1 cellular context compared by ENCODE assay signal in the genomic region with DNA sequence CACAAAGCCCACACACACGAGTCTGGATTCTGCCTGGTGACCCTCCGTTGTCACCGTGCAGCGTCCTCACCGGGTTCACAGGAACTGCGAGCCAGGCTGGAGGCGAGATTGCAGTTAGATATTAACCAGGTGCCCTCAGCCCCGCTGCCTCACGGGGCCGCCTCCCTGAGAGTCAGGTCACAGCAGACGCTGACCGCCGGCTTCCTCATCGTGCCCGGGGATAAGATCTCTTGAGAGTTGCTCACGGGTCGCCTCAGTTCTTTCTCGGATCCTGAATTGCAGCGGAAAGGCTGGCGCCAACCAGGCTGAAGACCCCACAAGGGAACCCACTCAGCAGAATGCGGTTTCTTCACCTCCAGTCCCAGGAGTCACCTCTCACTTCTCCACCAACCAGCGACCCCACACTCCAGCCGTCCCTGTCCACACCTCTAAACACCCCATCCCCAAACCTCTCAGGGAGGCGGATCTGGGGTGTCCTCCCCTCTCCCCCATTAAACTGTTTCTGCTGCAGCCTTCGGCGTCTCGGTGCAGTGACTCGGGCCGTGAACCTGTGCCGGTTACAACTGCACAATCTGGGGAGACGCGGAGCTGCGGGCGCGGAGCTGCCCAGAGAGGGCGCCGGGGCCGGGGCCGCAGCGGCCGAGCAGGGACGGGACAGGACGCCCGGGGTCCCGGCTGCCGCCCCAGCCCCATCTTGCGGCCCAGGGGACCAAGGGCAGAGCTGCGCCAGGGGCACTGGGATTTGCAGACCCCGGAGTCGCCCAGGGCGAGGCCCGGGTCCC.
TF ChIP-seq lines count a peak whose summit lies in the region.

No MANE protein-coding gene starts in this region.

TF ChIP-seq in GM23338, 12 proteins besides CTCF, POLR2A, EP300 and RAD21:
- TF ChIP-seq JUNB (IDR thresholded peaks at IDR 0.05; ENCODE audit: unreplicated experiment) (no peak), ZNF114 (CRISPR knock-in tag; IDR thresholded peaks at IDR 0.05) (no peak), EZH2 (IDR thresholded peaks at IDR 0.05; ENCODE audit: low read depth, unreplicated experiment) (no peak), CREB1 (CRISPR knock-in tag; IDR thresholded peaks at IDR 0.05; ENCODE audit: low read depth) (no peak), EZH2phosphoT487 (IDR thresholded peaks at IDR 0.05; ENCODE audit: unreplicated experiment) (no peak), POLR2AphosphoS5 (IDR thresholded peaks at IDR 0.05; ENCODE audit: low read depth) (no peak), ZNF331 (CRISPR knock-in tag; IDR thresholded peaks at IDR 0.05; ENCODE audit: low read depth) (no peak), NANOG (IDR thresholded peaks at IDR 0.05; ENCODE audit: borderline replicate concordance) (no peak), STAT1 (IDR thresholded peaks at IDR 0.05; ENCODE audit: unreplicated experiment) (no peak)
- TF ChIP-seq, protein P1, sequence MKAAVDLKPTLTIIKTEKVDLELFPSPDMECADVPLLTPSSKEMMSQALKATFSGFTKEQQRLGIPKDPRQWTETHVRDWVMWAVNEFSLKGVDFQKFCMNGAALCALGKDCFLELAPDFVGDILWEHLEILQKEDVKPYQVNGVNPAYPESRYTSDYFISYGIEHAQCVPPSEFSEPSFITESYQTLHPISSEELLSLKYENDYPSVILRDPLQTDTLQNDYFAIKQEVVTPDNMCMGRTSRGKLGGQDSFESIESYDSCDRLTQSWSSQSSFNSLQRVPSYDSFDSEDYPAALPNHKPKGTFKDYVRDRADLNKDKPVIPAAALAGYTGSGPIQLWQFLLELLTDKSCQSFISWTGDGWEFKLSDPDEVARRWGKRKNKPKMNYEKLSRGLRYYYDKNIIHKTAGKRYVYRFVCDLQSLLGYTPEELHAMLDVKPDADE (IDR thresholded peaks at IDR 0.05) = no peak
- TF ChIP-seq, protein P2, sequence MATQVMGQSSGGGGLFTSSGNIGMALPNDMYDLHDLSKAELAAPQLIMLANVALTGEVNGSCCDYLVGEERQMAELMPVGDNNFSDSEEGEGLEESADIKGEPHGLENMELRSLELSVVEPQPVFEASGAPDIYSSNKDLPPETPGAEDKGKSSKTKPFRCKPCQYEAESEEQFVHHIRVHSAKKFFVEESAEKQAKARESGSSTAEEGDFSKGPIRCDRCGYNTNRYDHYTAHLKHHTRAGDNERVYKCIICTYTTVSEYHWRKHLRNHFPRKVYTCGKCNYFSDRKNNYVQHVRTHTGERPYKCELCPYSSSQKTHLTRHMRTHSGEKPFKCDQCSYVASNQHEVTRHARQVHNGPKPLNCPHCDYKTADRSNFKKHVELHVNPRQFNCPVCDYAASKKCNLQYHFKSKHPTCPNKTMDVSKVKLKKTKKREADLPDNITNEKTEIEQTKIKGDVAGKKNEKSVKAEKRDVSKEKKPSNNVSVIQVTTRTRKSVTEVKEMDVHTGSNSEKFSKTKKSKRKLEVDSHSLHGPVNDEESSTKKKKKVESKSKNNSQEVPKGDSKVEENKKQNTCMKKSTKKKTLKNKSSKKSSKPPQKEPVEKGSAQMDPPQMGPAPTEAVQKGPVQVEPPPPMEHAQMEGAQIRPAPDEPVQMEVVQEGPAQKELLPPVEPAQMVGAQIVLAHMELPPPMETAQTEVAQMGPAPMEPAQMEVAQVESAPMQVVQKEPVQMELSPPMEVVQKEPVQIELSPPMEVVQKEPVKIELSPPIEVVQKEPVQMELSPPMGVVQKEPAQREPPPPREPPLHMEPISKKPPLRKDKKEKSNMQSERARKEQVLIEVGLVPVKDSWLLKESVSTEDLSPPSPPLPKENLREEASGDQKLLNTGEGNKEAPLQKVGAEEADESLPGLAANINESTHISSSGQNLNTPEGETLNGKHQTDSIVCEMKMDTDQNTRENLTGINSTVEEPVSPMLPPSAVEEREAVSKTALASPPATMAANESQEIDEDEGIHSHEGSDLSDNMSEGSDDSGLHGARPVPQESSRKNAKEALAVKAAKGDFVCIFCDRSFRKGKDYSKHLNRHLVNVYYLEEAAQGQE (IDR thresholded peaks at IDR 0.05; ENCODE audit: unreplicated experiment) = no peak
- TF ChIP-seq, protein P3, sequence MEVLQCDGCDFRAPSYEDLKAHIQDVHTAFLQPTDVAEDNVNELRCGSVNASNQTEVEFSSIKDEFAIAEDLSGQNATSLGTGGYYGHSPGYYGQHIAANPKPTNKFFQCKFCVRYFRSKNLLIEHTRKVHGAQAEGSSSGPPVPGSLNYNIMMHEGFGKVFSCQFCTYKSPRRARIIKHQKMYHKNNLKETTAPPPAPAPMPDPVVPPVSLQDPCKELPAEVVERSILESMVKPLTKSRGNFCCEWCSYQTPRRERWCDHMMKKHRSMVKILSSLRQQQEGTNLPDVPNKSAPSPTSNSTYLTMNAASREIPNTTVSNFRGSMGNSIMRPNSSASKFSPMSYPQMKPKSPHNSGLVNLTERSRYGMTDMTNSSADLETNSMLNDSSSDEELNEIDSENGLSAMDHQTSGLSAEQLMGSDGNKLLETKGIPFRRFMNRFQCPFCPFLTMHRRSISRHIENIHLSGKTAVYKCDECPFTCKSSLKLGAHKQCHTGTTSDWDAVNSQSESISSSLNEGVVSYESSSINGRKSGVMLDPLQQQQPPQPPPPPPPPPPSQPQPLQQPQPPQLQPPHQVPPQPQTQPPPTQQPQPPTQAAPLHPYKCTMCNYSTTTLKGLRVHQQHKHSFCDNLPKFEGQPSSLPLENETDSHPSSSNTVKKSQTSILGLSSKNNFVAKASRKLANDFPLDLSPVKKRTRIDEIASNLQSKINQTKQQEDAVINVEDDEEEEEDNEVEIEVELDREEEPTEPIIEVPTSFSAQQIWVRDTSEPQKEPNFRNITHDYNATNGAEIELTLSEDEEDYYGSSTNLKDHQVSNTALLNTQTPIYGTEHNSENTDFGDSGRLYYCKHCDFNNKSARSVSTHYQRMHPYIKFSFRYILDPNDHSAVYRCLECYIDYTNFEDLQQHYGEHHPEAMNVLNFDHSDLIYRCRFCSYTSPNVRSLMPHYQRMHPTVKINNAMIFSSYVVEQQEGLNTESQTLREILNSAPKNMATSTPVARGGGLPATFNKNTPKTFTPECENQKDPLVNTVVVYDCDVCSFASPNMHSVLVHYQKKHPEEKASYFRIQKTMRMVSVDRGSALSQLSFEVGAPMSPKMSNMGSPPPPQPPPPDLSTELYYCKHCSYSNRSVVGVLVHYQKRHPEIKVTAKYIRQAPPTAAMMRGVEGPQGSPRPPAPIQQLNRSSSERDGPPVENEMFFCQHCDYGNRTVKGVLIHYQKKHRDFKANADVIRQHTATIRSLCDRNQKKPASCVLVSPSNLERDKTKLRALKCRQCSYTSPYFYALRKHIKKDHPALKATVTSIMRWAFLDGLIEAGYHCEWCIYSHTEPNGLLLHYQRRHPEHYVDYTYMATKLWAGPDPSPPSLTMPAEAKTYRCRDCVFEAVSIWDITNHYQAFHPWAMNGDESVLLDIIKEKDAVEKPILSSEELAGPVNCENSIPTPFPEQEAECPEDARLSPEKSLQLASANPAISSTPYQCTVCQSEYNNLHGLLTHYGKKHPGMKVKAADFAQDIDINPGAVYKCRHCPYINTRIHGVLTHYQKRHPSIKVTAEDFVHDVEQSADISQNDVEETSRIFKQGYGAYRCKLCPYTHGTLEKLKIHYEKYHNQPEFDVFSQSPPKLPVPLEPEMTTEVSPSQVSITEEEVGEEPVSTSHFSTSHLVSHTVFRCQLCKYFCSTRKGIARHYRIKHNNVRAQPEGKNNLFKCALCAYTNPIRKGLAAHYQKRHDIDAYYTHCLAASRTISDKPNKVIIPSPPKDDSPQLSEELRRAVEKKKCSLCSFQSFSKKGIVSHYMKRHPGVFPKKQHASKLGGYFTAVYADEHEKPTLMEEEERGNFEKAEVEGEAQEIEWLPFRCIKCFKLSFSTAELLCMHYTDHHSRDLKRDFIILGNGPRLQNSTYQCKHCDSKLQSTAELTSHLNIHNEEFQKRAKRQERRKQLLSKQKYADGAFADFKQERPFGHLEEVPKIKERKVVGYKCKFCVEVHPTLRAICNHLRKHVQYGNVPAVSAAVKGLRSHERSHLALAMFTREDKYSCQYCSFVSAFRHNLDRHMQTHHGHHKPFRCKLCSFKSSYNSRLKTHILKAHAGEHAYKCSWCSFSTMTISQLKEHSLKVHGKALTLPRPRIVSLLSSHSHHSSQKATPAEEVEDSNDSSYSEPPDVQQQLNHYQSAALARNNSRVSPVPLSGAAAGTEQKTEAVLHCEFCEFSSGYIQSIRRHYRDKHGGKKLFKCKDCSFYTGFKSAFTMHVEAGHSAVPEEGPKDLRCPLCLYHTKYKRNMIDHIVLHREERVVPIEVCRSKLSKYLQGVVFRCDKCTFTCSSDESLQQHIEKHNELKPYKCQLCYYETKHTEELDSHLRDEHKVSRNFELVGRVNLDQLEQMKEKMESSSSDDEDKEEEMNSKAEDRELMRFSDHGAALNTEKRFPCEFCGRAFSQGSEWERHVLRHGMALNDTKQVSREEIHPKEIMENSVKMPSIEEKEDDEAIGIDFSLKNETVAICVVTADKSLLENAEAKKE (CRISPR knock-in tag; IDR thresholded peaks at IDR 0.05) = no peak
